Comparison of ENCODE assay signal across 1 cellular context in genomic region chr2:234451242-234451641, GRCh38.
TF ChIP-seq lines count a peak whose summit lies in the region.

No MANE protein-coding gene starts in this region.

TF ChIP-seq in IMR-90, 13 proteins besides CTCF, POLR2A, EP300 and RAD21 (continued from another document):
- TF ChIP-seq ELK1 (IDR thresholded peaks at IDR 0.05; ENCODE audit: borderline replicate concordance, low read depth, low read length) (no peak), MXI1 (IDR thresholded peaks at IDR 0.05; ENCODE audit: borderline replicate concordance, low read depth, low read length) (no peak), SMC3 (IDR thresholded peaks at IDR 0.05; ENCODE audit: low read depth, low read length) (no peak), USF2 (IDR thresholded peaks at IDR 0.05; ENCODE audit: low read depth, low read length) (no peak), RFX5 (IDR thresholded peaks at IDR 0.05; ENCODE audit: low read depth, low read length) (no peak), CHD1 (IDR thresholded peaks at IDR 0.05; ENCODE audit: low read depth, low read length) (no peak), MAFK (IDR thresholded peaks at IDR 0.05; ENCODE audit: low read depth, low read length) (no peak), RCOR1 (IDR thresholded peaks at IDR 0.05; ENCODE audit: insufficient replicate concordance, low read length) (no peak), FOS (IDR thresholded peaks at IDR 0.05; ENCODE audit: low read depth, low read length) (no peak), CEBPB (IDR thresholded peaks at IDR 0.05; ENCODE audit: low read depth, low read length) (no peak), BHLHE40 (IDR thresholded peaks at IDR 0.05; ENCODE audit: low read depth, low read length) (no peak), MAZ (IDR thresholded peaks at IDR 0.05; ENCODE audit: borderline replicate concordance, low read depth, low read length) (no peak)
